13 cellular contexts compared by ENCODE assay signal in the genomic region with DNA sequence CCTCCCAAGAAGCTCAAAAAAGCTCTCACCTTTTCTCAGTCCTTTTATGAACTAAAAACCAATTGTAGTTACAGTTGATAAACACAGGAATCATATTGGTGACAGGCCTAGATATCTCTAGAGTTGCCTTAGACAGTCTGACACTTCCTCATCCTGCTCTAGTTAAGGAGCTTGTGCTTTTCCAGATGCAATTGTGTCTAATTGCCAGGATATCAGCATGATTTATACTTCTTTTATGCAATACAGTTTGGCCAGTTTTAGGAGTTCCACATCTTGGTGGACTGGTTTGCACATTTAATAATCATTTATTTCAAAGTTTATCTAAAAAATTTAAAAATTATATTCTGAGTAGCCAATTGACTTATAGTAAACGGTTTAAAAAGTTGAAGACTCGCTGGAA.
A peak's percentile ranks its signal among the peaks of the same experiment; 100 is the strongest.
DNase-seq lines count a peak whose midpoint lies in the region; ATAC-seq and TF ChIP-seq lines count a peak whose summit lies in the region.
"Had no signal": no experiment of that assay in that cellular context is flagged by ENCODE, and none has a peak within 500 bp of the region (broad histone marks: within the 10 kb centered on the region; RNA-seq: fewer than 3 reads in every experiment).

No MANE protein-coding gene starts in this region.

- TF ChIP-seq RAD21 in IMR-90 (IDR thresholded peaks at IDR 0.05; ENCODE audit: low read length): no peak

- H2AFZ ChIP-seq in GM23248 (no peak overlapping the region), IMR-90 (replicated peaks; ENCODE audit: low read length, poor library complexity) (no peak overlapping the region), fibroblast of lung (ENCODE audit: low read length) (no peak overlapping the region)
- H2AFZ ChIP-seq: GM23338 had no signal

- H3K23ac ChIP-seq in IMR-90 (ENCODE audit: low read depth, low read length): no peak overlapping the region

- H3K4me3 ChIP-seq in GM23248: no peak overlapping the region
- no peak overlapping the region for H3K4me3 ChIP-seq in IMR-90 (ENCODE audit: insufficient read depth, low read depth, low read length)
- H3K4me3 ChIP-seq in fibroblast of lung (replicated peaks in 1 of 4; ENCODE audit: control extremely low read depth in 1 of 4, insufficient read depth in 1 of 4, low read depth in 3 of 4, low read length in 4 of 4): no peak overlapping the region
- H3K4me3 ChIP-seq: GM23338 had no signal

- H3K9me3 ChIP-seq in GM23248 (ENCODE audit: low read depth): no peaks in the 10 kb centered on the region
- H3K9me3 ChIP-seq in IMR-90 (ENCODE audit: control insufficient read depth, insufficient read depth, low read length): no peaks in the 10 kb centered on the region
- H3K9me3 ChIP-seq in fibroblast of lung (ENCODE audit: control insufficient read depth, insufficient read depth, low read depth, low read length): no peaks in the 10 kb centered on the region
- H3K9me3 ChIP-seq: BE2C had no signal

- DNase-seq in GM23248 (no peak), IMR-90 (no peak), fibroblast of lung (ENCODE audit: low read depth in 2 of 2) (no peak), osteocyte (ENCODE audit: extremely low spot score, unreplicated experiment) (no peak), LoVo (ENCODE audit: low spot score) (no peak), NCI-H2107 treated with DMSO at 0.1 percent for 48 hours (lab: John Stamatoyannopoulos, UW; ENCODE audit: unreplicated experiment) (no peak), MCF 10A (ENCODE audit: unreplicated experiment) (no peak)
- DNase-seq: BE2C; CD4-positive, alpha-beta memory T cell; DMS79 treated with DMSO at 0.1 percent for 48 hours; H7 had no signal

- H3K4me2 ChIP-seq in GM23248 (ENCODE audit: unreplicated experiment): peak overlapping the region; percentile 68
- H3K4me2 ChIP-seq in IMR-90 (ENCODE audit: low read depth, low read length): no peak overlapping the region
- no peak overlapping the region for H3K4me2 ChIP-seq in fibroblast of lung (ENCODE audit: extremely low read depth, insufficient read depth, low read length)
- H3K4me2 ChIP-seq: GM23338 had no signal

- no peak overlapping the region; the same call in 1 of the 2 replicates for H4K5ac ChIP-seq in IMR-90 (ENCODE audit: low read depth, low read length)

- 11 to 19% methylated on average over 2 of the region's 2 CpGs for WGBS in GM23248 (ENCODE audit: low coverage in 1 of 2, low lambda C conversion rate in 2 of 2, missing lambda C conversion rate in 2 of 2), 2 experiments
- no CpG with 5 or more reads among the region's 2 CpGs for WGBS in IMR-90 (ENCODE audit: extremely low coverage in 2 of 2, insufficient read length in 1 of 2), 2 experiments

- H3F3A ChIP-seq in GM23248 (ENCODE audit: insufficient read depth): peaks cover 89% of the 10 kb centered on the region

- peak overlapping the region; percentile 5; the same call in 1 of the 2 replicates for H2AK5ac ChIP-seq in IMR-90 (ENCODE audit: low read depth, low read length)

- H3K4me3 Mint-ChIP-seq in osteocyte (ENCODE audit: unreplicated experiment): no peak overlapping the region
- H3K4me3 Mint-ChIP-seq in MCF 10A (ENCODE audit: unreplicated experiment): no peak overlapping the region
- H3K4me3 Mint-ChIP-seq: CD4-positive, alpha-beta memory T cell; GM23338 had no signal

- peak overlapping the region; percentile 71 for H3K27ac Mint-ChIP-seq in osteocyte (ENCODE audit: unreplicated experiment)
- H3K27ac Mint-ChIP-seq in MCF 10A (ENCODE audit: low read depth, unreplicated experiment): no peak overlapping the region
- H3K27ac Mint-ChIP-seq: CD4-positive, alpha-beta memory T cell; GM23338 had no signal

- no peak for TF ChIP-seq POLR2A in IMR-90 (IDR thresholded peaks at IDR 0.05; ENCODE audit: low read depth, low read length)

- peak overlapping the region; percentile 3 to 77; a peak in 2 of 4 replicates for H4K8ac ChIP-seq in IMR-90 (ENCODE audit: low read depth in 2 of 2, low read length in 2 of 2)

- H3K9ac ChIP-seq in GM23248: peak overlapping the region; percentile 49; the same call in 1 of the 2 replicates
- no peak overlapping the region for H3K9ac ChIP-seq in IMR-90 (ENCODE audit: low read depth, low read length)
- H3K9ac ChIP-seq in fibroblast of lung (ENCODE audit: insufficient read depth, low read length): no peak overlapping the region

- peak overlapping the region; percentile 30 for H2BK5ac ChIP-seq in IMR-90 (ENCODE audit: low read depth, low read length, poor library complexity, severe bottlenecking)

- no peak for TF ChIP-seq CTCF in IMR-90 (conservative IDR thresholded peaks at IDR 0.05; ENCODE audit: low read depth, low read length)
- no peak for TF ChIP-seq CTCF in fibroblast of lung (conservative IDR thresholded peaks at IDR 0.05 in 1 of 2, IDR thresholded peaks at IDR 0.05 in 1 of 2; ENCODE audit: low read depth in 1 of 2, low read length in 2 of 2)
- no peak for TF ChIP-seq CTCF in osteocyte (IDR thresholded peaks at IDR 0.05)
- TF ChIP-seq CTCF in MCF 10A (IDR thresholded peaks at IDR 0.05; ENCODE audit: unreplicated experiment): no peak

- no peaks in the 10 kb centered on the region for H3K9me2 ChIP-seq in GM23248 (ENCODE audit: insufficient read depth)

- H3K9me3 Mint-ChIP-seq in osteocyte (ENCODE audit: unreplicated experiment): no peaks in the 10 kb centered on the region
- no peaks in the 10 kb centered on the region for H3K9me3 Mint-ChIP-seq in MCF 10A (ENCODE audit: unreplicated experiment)
- H3K9me3 Mint-ChIP-seq: CD4-positive, alpha-beta memory T cell; GM23338 had no signal

- no peak overlapping the region for H2AK9ac ChIP-seq in IMR-90 (replicated peaks; ENCODE audit: low read depth, low read length, poor library complexity)

- H3K4ac ChIP-seq in IMR-90 (ENCODE audit: low read depth, low read length): peak overlapping the region; percentile 72; the same call in 1 of the 2 replicates

- peaks cover 49% of the 10 kb centered on the region for H3K79me2 ChIP-seq in GM23248 (ENCODE audit: insufficient read depth)
- no peaks in the 10 kb centered on the region for H3K79me2 ChIP-seq in fibroblast of lung (ENCODE audit: control insufficient read depth, insufficient read depth, low read length)

- H3K9me1 ChIP-seq in IMR-90 (ENCODE audit: insufficient read depth, low read length): peaks cover 12% of the 10 kb centered on the region

- H2BK15ac ChIP-seq in IMR-90 (ENCODE audit: low read depth, low read length): peak overlapping the region; percentile 63; the same call in 1 of the 3 replicates

- H3K56ac ChIP-seq in IMR-90 (ENCODE audit: extremely low read depth, insufficient read depth, low read length): no peak overlapping the region

- H3K4me1 ChIP-seq in GM23248 (ENCODE audit: insufficient read depth) (peaks cover 80% of the 10 kb centered on the region), IMR-90 (ENCODE audit: control insufficient read depth, insufficient read depth, low read length) (peaks cover 15% of the 10 kb centered on the region), fibroblast of lung (ENCODE audit: control insufficient read depth, extremely low read depth, insufficient read depth, low read length) (peaks cover 14% of the 10 kb centered on the region)
- H3K4me1 ChIP-seq: BE2C had no signal

- ATAC-seq in IMR-90 (ENCODE audit: low read depth): no peak
- ATAC-seq: GM23338 had no signal

- H3K27me3 Mint-ChIP-seq in osteocyte (ENCODE audit: unreplicated experiment): no peaks in the 10 kb centered on the region
- no peaks in the 10 kb centered on the region for H3K27me3 Mint-ChIP-seq in MCF 10A (ENCODE audit: insufficient read depth, unreplicated experiment)

- H4K91ac ChIP-seq in IMR-90 (ENCODE audit: insufficient read depth, low read depth, low read length): peak overlapping the region; percentile 25; the same call in 1 of the 2 replicates

- in situ Hi-C loops in GM23248 (cut with MboI) (no loop called here), IMR-90 (cut with MboI; ENCODE audit: low sequenced_read_pairs) (no loop called here)

- dilution Hi-C loops in IMR-90 (cut with HindIII; ENCODE audit: low sequenced_read_pairs, unreplicated experiment): no loop called here

- H3K27me3 ChIP-seq in GM23248 (replicated peaks; ENCODE audit: insufficient read depth): no peaks in the 10 kb centered on the region
- no peaks in the 10 kb centered on the region for H3K27me3 ChIP-seq in IMR-90 (ENCODE audit: control insufficient read depth, insufficient read depth, low read length)
- no peaks in the 10 kb centered on the region for H3K27me3 ChIP-seq in fibroblast of lung (ENCODE audit: control insufficient read depth, insufficient read depth, low read length)
- H3K27me3 ChIP-seq: BE2C had no signal

- no peak overlapping the region for H3K18ac ChIP-seq in IMR-90 (ENCODE audit: low read depth, low read length)

- no peaks in the 10 kb centered on the region for H4K20me1 ChIP-seq in GM23248 (ENCODE audit: insufficient read depth)
- no peaks in the 10 kb centered on the region for H4K20me1 ChIP-seq in IMR-90 (ENCODE audit: insufficient read depth, low read length)
- no peaks in the 10 kb centered on the region for H4K20me1 ChIP-seq in fibroblast of lung (ENCODE audit: control insufficient read depth, extremely low read depth, insufficient read depth, low read length)

- POLR2A ChIA-PET in IMR-90 (lab: Charles Lee; ENCODE audit: unreplicated experiment) (no interaction called here), MCF 10A (lab: Yijun Ruan, JAX) (no interaction called here)

- intact Hi-C loops in IMR-90 (cut with micrococcal nuclease) (loop anchor here (10.0 kb wide), 1 partner anchor 218 kb away; a partner anchor contains a TSS), MCF 10A (cut with micrococcal nuclease) (no loop called here)

- BruUV-seq in IMR-90 (replicated peaks; lab: Mats Ljungman, UMichigan) (no TSS peak), MCF 10A (replicated peaks; lab: Mats Ljungman, UMichigan) (no TSS peak)

- H3K27ac ChIP-seq in GM23248: peak overlapping the region; percentile 82
- H3K27ac ChIP-seq in IMR-90 (ENCODE audit: insufficient read depth, low read length): no peak overlapping the region
- peak overlapping the region; percentile 76 for H3K27ac ChIP-seq in fibroblast of lung (ENCODE audit: insufficient read depth, low read length)
- H3K27ac ChIP-seq: C4-2B had no signal

- peaks cover 84% of the 10 kb centered on the region for H3K36me3 ChIP-seq in GM23248 (ENCODE audit: low read depth)
- H3K36me3 ChIP-seq in IMR-90 (ENCODE audit: control insufficient read depth, insufficient read depth, low read length): peaks cover 52% of the 10 kb centered on the region
- peaks cover 12% of the 10 kb centered on the region for H3K36me3 ChIP-seq in fibroblast of lung (ENCODE audit: control insufficient read depth, insufficient read depth, low read length)
- H3K36me3 ChIP-seq: BE2C had no signal

- CTCF ChIA-PET in IMR-90 (lab: Yijun Ruan, JAX): interaction anchor here (1.5 kb wide), 1 partner anchor 69 kb away, joined by 4 read pairs; no protein-coding TSS in a partner anchor
- CTCF ChIA-PET in MCF 10A (lab: Yijun Ruan, JAX): interaction anchor here (0.6 kb wide), 1 partner anchor 21 kb away, joined by 3 read pairs; no protein-coding TSS in a partner anchor

- H3K36me3 Mint-ChIP-seq in osteocyte (ENCODE audit: unreplicated experiment): peaks cover 76% of the 10 kb centered on the region
- H3K36me3 Mint-ChIP-seq in MCF 10A (ENCODE audit: insufficient read depth, unreplicated experiment): peaks cover 19% of the 10 kb centered on the region
- H3K36me3 Mint-ChIP-seq: CD4-positive, alpha-beta memory T cell had no signal

- H2BK20ac ChIP-seq in IMR-90 (ENCODE audit: low read depth, low read length): peak overlapping the region; percentile 36; the same call in 1 of the 2 replicates

- H3K14ac ChIP-seq in IMR-90 (replicated peaks; ENCODE audit: low read depth, low read length): peak overlapping the region; percentile 38

- H3K79me1 ChIP-seq in IMR-90 (ENCODE audit: low read depth in 1 of 2, low read length in 2 of 2): peaks cover 13 to 46% of the 10 kb centered on the region in 2 experiments

- H3K4me1 Mint-ChIP-seq in osteocyte (ENCODE audit: unreplicated experiment): peaks cover 38% of the 10 kb centered on the region
- H3K4me1 Mint-ChIP-seq in MCF 10A (ENCODE audit: insufficient read depth, unreplicated experiment): peaks cover 13% of the 10 kb centered on the region
- H3K4me1 Mint-ChIP-seq: CD4-positive, alpha-beta memory T cell had no signal

- H2BK120ac ChIP-seq in IMR-90 (ENCODE audit: low read depth, low read length): peak overlapping the region; percentile 88
